1 cellular context compared by ENCODE assay signal in the genomic region with DNA sequence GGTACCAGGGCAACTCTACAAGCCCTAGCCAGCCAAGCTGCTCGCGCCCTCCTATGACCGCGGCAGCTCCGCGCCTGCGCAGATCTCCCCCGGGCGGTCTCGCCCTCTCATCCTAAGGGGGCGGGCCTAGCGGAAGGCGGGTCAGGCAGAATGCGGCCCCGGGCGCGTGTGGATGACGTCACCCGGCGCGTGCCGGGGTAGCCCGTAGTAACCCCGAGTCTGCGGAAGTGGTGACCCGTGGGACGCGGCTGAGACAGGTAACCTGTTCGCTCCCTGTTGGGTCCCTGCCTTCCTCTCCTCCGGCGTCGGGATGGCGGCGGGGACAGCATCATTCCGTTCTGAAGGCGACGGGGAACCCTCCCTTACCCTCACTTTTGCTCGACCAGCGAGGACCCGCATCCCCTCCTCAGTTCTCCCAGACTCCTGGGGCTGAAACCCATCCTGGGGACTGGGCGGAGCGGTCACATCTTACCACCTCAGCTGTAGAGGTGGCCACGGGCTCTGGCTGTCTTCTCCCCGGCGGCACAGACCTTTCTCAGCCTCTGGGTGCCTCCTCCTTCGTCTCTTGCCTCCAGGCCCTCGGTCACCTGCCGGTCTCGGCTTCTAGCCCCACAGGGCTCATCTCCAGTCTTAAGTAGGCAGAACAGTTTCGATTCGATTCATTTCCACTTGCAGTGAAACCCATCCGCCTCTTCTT.
TF ChIP-seq lines count a peak whose summit lies in the region.

A gene with protein sequence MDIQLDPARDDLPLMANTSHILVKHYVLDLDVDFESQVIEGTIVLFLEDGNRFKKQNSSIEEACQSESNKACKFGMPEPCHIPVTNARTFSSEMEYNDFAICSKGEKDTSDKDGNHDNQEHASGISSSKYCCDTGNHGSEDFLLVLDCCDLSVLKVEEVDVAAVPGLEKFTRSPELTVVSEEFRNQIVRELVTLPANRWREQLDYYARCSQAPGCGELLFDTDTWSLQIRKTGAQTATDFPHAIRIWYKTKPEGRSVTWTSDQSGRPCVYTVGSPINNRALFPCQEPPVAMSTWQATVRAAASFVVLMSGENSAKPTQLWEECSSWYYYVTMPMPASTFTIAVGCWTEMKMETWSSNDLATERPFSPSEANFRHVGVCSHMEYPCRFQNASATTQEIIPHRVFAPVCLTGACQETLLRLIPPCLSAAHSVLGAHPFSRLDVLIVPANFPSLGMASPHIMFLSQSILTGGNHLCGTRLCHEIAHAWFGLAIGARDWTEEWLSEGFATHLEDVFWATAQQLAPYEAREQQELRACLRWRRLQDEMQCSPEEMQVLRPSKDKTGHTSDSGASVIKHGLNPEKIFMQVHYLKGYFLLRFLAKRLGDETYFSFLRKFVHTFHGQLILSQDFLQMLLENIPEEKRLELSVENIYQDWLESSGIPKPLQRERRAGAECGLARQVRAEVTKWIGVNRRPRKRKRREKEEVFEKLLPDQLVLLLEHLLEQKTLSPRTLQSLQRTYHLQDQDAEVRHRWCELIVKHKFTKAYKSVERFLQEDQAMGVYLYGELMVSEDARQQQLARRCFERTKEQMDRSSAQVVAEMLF (plus strand): TSS at position 205 of the 697 bp plus-strand sequence. CDS start 33,085 bp downstream, outside the sequence.

TF ChIP-seq in HEK293, 187 proteins besides CTCF, POLR2A, EP300 and RAD21 (continued from another document and continues in another):
- TF ChIP-seq, protein P1, sequence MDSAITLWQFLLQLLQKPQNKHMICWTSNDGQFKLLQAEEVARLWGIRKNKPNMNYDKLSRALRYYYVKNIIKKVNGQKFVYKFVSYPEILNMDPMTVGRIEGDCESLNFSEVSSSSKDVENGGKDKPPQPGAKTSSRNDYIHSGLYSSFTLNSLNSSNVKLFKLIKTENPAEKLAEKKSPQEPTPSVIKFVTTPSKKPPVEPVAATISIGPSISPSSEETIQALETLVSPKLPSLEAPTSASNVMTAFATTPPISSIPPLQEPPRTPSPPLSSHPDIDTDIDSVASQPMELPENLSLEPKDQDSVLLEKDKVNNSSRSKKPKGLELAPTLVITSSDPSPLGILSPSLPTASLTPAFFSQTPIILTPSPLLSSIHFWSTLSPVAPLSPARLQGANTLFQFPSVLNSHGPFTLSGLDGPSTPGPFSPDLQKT (IDR thresholded peaks at IDR 0.05; ENCODE audit: borderline replicate concordance, low read depth, low read length) = no peak
- TF ChIP-seq, protein P2, sequence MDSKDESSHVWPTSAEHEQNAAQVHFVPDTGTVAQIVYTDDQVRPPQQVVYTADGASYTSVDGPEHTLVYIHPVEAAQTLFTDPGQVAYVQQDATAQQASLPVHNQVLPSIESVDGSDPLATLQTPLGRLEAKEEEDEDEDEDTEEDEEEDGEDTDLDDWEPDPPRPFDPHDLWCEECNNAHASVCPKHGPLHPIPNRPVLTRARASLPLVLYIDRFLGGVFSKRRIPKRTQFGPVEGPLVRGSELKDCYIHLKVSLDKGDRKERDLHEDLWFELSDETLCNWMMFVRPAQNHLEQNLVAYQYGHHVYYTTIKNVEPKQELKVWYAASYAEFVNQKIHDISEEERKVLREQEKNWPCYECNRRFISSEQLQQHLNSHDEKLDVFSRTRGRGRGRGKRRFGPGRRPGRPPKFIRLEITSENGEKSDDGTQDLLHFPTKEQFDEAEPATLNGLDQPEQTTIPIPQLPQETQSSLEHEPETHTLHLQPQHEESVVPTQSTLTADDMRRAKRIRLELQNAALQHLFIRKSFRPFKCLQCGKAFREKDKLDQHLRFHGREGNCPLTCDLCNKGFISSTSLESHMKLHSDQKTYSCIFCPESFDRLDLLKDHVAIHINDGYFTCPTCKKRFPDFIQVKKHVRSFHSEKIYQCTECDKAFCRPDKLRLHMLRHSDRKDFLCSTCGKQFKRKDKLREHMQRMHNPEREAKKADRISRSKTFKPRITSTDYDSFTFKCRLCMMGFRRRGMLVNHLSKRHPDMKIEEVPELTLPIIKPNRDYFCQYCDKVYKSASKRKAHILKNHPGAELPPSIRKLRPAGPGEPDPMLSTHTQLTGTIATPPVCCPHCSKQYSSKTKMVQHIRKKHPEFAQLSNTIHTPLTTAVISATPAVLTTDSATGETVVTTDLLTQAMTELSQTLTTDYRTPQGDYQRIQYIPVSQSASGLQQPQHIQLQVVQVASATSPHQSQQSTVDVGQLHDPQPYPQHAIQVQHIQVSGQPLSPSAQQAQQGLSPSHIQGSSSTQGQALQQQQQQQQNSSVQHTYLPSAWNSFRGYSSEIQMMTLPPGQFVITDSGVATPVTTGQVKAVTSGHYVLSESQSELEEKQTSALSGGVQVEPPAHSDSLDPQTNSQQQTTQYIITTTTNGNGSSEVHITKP (tag by site-specific recombination; IDR thresholded peaks at IDR 0.05) = 0 out of 2 replicates have a peak, but pooled peaks have one; percentile 15
- TF ChIP-seq ZNF184 (tag by site-specific recombination; IDR thresholded peaks at IDR 0.05) (no peak), SETDB1 (IDR thresholded peaks at IDR 0.05; ENCODE audit: insufficient read length, low read length) (no peak), OVOL3 (tag by site-specific recombination; IDR thresholded peaks at IDR 0.05) (no peak), ZNF555 (tag by site-specific recombination; conservative IDR thresholded peaks at IDR 0.05) (no peak), HOXC10 (CRISPR knock-in tag; IDR thresholded peaks at IDR 0.05) (no peak), ZNF571 (tag by site-specific recombination; IDR thresholded peaks at IDR 0.05) (no peak), BCL11A (tag by site-specific recombination; IDR thresholded peaks at IDR 0.05; ENCODE audit: low read depth) (no peak), ZNF23 (tag by site-specific recombination; IDR thresholded peaks at IDR 0.05; ENCODE audit: borderline replicate concordance) (no peak), ZNF292 (tag by site-specific recombination; IDR thresholded peaks at IDR 0.05; ENCODE audit: borderline replicate concordance, low read depth) (no peak), ZNF600 (tag by site-specific recombination; IDR thresholded peaks at IDR 0.05) (no peak), SP3 (tag by site-specific recombination; IDR thresholded peaks at IDR 0.05) (peak; percentile 83), ZNF121 (tag by site-specific recombination; IDR thresholded peaks at IDR 0.05) (no peak), ZBTB7A (tag by site-specific recombination; IDR thresholded peaks at IDR 0.05; ENCODE audit: low read depth) (peak; percentile 45; the same call in 1 of the 2 replicates), ZNF596 (tag by site-specific recombination; IDR thresholded peaks at IDR 0.05) (no peak), ZNF610 (tag by site-specific recombination; IDR thresholded peaks at IDR 0.05; ENCODE audit: borderline replicate concordance) (no peak), ZNF701 (tag by site-specific recombination; IDR thresholded peaks at IDR 0.05) (no peak), ZNF560 (tag by site-specific recombination; IDR thresholded peaks at IDR 0.05; ENCODE audit: borderline replicate concordance) (no peak), ZNF664 (tag by site-specific recombination; IDR thresholded peaks at IDR 0.05) (no peak), ZNF341 (tag by site-specific recombination; IDR thresholded peaks at IDR 0.05; ENCODE audit: low read depth) (no peak), ZNF843 (tag by site-specific recombination; IDR thresholded peaks at IDR 0.05) (0 out of 2 replicates have a peak, but pooled peaks have one; percentile 45), ZNF530 (tag by site-specific recombination; IDR thresholded peaks at IDR 0.05; ENCODE audit: low read depth) (no peak), ZNF391 (tag by site-specific recombination; IDR thresholded peaks at IDR 0.05; ENCODE audit: borderline replicate concordance, low read depth) (no peak), ZNF2 (tag by site-specific recombination; IDR thresholded peaks at IDR 0.05) (no peak), ZNF623 (tag by site-specific recombination; IDR thresholded peaks at IDR 0.05) (no peak), ZNF157 (tag by site-specific recombination; IDR thresholded peaks at IDR 0.05) (no peak), SP2 (tag by site-specific recombination; IDR thresholded peaks at IDR 0.05) (peak; percentile 87), ZNF138 (tag by site-specific recombination; IDR thresholded peaks at IDR 0.05; ENCODE audit: borderline replicate concordance) (no peak), ZNF140 (tag by site-specific recombination; IDR thresholded peaks at IDR 0.05) (no peak), ZFP41 (tag by site-specific recombination; IDR thresholded peaks at IDR 0.05; ENCODE audit: borderline replicate concordance) (no peak), ZNF19 (tag by site-specific recombination; IDR thresholded peaks at IDR 0.05; ENCODE audit: low read depth) (no peak), ZNF239 (tag by site-specific recombination; IDR thresholded peaks at IDR 0.05) (no peak), ZNF324 (tag by site-specific recombination; IDR thresholded peaks at IDR 0.05) (peak; percentile 76; the same call in 1 of the 2 replicates), ZNF202 (tag by site-specific recombination; IDR thresholded peaks at IDR 0.05; ENCODE audit: borderline replicate concordance) (no peak), FEZF1 (tag by site-specific recombination; IDR thresholded peaks at IDR 0.05) (no peak), ZNF473 (tag by site-specific recombination; IDR thresholded peaks at IDR 0.05) (no peak), EGR2 (tag by site-specific recombination; IDR thresholded peaks at IDR 0.05; ENCODE audit: low read depth) (peak; percentile 54)
- TF ChIP-seq, protein P3, sequence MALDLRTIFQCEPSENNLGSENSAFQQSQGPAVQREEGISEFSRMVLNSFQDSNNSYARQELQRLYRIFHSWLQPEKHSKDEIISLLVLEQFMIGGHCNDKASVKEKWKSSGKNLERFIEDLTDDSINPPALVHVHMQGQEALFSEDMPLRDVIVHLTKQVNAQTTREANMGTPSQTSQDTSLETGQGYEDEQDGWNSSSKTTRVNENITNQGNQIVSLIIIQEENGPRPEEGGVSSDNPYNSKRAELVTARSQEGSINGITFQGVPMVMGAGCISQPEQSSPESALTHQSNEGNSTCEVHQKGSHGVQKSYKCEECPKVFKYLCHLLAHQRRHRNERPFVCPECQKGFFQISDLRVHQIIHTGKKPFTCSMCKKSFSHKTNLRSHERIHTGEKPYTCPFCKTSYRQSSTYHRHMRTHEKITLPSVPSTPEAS (tag by site-specific recombination; IDR thresholded peaks at IDR 0.05) = no peak
- TF ChIP-seq, protein P4, sequence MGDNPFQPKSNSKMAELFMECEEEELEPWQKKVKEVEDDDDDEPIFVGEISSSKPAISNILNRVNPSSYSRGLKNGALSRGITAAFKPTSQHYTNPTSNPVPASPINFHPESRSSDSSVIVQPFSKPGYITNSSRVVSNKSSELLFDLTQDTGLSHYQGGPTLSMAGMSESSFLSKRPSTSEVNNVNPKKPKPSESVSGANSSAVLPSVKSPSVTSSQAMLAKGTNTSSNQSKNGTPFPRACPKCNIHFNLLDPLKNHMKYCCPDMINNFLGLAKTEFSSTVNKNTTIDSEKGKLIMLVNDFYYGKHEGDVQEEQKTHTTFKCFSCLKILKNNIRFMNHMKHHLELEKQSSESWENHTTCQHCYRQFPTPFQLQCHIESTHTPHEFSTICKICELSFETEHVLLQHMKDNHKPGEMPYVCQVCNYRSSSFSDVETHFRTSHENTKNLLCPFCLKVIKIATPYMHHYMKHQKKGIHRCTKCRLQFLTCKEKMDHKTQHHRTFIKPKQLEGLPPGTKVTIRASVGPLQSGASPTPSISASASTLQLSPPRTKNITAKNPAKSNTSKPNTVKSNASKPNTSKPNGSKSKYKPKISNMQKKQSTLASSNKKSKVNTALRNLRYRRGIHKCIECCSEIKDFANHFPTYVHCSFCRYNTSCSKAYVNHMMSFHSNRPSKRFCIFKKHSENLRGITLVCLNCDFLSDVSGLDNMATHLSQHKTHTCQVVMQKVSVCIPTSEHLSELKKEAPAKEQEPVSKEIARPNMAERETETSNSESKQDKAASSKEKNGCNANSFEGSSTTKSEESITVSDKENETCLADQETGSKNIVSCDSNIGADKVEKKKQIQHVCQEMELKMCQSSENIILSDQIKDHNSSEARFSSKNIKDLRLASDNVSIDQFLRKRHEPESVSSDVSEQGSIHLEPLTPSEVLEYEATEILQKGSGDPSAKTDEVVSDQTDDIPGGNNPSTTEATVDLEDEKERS (tag by site-specific recombination; IDR thresholded peaks at IDR 0.05) = no peak
- TF ChIP-seq, protein P5, sequence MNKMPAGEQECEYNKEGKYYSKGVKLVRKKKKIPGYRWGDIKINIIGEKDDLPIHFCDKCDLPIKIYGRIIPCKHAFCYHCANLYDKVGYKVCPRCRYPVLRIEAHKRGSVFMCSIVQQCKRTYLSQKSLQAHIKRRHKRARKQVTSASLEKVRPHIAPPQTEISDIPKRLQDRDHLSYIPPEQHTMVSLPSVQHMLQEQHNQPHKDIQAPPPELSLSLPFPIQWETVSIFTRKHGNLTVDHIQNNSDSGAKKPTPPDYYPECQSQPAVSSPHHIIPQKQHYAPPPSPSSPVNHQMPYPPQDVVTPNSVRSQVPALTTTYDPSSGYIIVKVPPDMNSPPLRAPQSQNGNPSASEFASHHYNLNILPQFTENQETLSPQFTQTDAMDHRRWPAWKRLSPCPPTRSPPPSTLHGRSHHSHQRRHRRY (tag by site-specific recombination; IDR thresholded peaks at IDR 0.05) = no peak
- TF ChIP-seq, protein P6, sequence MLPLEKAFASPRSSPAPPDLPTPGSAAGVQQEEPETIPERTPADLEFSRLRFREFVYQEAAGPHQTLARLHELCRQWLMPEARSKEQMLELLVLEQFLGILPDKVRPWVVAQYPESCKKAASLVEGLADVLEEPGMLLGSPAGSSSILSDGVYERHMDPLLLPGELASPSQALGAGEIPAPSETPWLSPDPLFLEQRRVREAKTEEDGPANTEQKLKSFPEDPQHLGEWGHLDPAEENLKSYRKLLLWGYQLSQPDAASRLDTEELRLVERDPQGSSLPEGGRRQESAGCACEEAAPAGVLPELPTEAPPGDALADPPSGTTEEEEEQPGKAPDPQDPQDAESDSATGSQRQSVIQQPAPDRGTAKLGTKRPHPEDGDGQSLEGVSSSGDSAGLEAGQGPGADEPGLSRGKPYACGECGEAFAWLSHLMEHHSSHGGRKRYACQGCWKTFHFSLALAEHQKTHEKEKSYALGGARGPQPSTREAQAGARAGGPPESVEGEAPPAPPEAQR (tag by site-specific recombination; IDR thresholded peaks at IDR 0.05) = 0 out of 2 replicates have a peak, but pooled peaks have one; percentile 29
- TF ChIP-seq, protein P7, sequence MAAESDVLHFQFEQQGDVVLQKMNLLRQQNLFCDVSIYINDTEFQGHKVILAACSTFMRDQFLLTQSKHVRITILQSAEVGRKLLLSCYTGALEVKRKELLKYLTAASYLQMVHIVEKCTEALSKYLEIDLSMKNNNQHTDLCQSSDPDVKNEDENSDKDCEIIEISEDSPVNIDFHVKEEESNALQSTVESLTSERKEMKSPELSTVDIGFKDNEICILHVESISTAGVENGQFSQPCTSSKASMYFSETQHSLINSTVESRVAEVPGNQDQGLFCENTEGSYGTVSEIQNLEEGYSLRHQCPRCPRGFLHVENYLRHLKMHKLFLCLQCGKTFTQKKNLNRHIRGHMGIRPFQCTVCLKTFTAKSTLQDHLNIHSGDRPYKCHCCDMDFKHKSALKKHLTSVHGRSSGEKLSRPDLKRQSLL (tag by site-specific recombination; IDR thresholded peaks at IDR 0.05) = no peak
